ENCODE assay signal across 18 cellular contexts in genomic region chr9:128242124-128242523, GRCh38.
"Had no signal": no experiment of that assay in that cellular context is flagged by ENCODE, and none has a peak within 500 bp of the region (broad histone marks: within the 10 kb centered on the region; RNA-seq: fewer than 3 reads in every experiment).

No MANE protein-coding gene starts in this region.

- H3K27ac Mint-ChIP-seq: activated CD4-positive, alpha-beta T cell treated with anti-CD3 and anti-CD28 coated beads, Interleukin-2, amount 10 ng/mL, durations not matched to agents 7 days and 5 days; activated naive CD4-positive, alpha-beta T cell treated with anti-CD3 and anti-CD28 coated beads, Interleukin-2, amount 50 U/mL, for 72 hours; activated T-cell treated with anti-CD3 and anti-CD28 coated beads, Interleukin-2, amount 50 U/mL, for 72 hours; natural killer cell treated with Interleukin-12 subunit alpha and Interleukin-12 subunit beta and Interleukin-15 and Interleukin-18, amount 100 ng/mL, for 72 hours had no signal

- H3K4me1 Mint-ChIP-seq: central memory CD8-positive, alpha-beta T cell had no signal

- H3K9me3 ChIP-seq: left lung, ovary had no signal

- H3K4me3 ChIP-seq: coronary artery, left lung, ovary had no signal

- FAIRE-seq: endothelial cell of umbilical vein, keratinocyte, urothelium cell line had no signal

- H3K36me3 ChIP-seq: left lung, ovary had no signal

- ATAC-seq: activated naive CD4-positive, alpha-beta T cell treated with anti-CD3 and anti-CD28 coated beads, Interleukin-2, amount 50 U/mL, for 72 hours; activated T-cell treated with anti-CD3 and anti-CD28 coated beads, Interleukin-2, amount 50 U/mL, for 72 hours; natural killer cell treated with Interleukin-12 subunit alpha and Interleukin-12 subunit beta and Interleukin-15 and Interleukin-18, amount 100 ng/mL, for 72 hours had no signal

- H3K36me3 Mint-ChIP-seq: activated naive CD4-positive, alpha-beta T cell treated with anti-CD3 and anti-CD28 coated beads, Interleukin-2, amount 50 U/mL, for 72 hours; natural killer cell treated with Interleukin-12 subunit alpha and Interleukin-12 subunit beta and Interleukin-15 and Interleukin-18, amount 100 ng/mL, for 72 hours had no signal

- H3K27ac ChIP-seq: ovary had no signal

- DNase-seq: activated CD4-positive, alpha-beta T cell treated with anti-CD3 and anti-CD28 coated beads, Interleukin-2, amount 10 ng/mL, durations not matched to agents 7 days and 5 days; activated CD8-positive, alpha-beta memory T cell treated with anti-CD3 and anti-CD28 coated beads, Interleukin-2, amount 50 U/mL, for 48 hours; activated gamma-delta T cell; activated T-cell treated with anti-CD3 and anti-CD28 coated beads, Interleukin-2, amount 50 U/mL, for 72 hours; effector CD4-positive, alpha-beta T cell; foreskin melanocyte; ovary; stimulated activated CD4-positive, alpha-beta T cell treated with anti-CD3 and anti-CD28 coated beads, Interleukin-15, amount 100 ng/mL, for 24 hours; stimulated activated CD4-positive, alpha-beta T cell treated with anti-CD3 and anti-CD28 coated beads, Interleukin-4, amount 100 ng/mL, for 24 hours; stimulated activated naive CD4-positive, alpha-beta T cell treated with Interleukin-2 at 50 U/mL for 16 hours had no signal

- H3K9me3 Mint-ChIP-seq: activated CD4-positive, alpha-beta T cell treated with anti-CD3 and anti-CD28 coated beads, Interleukin-2, amount 10 ng/mL, durations not matched to agents 7 days and 5 days; activated naive CD4-positive, alpha-beta T cell treated with anti-CD3 and anti-CD28 coated beads, Interleukin-2, amount 50 U/mL, for 72 hours; activated T-cell treated with anti-CD3 and anti-CD28 coated beads, Interleukin-2, amount 50 U/mL, for 72 hours; central memory CD8-positive, alpha-beta T cell; natural killer cell treated with Interleukin-12 subunit alpha and Interleukin-12 subunit beta and Interleukin-15 and Interleukin-18, amount 100 ng/mL, for 72 hours had no signal

- H3K4me3 Mint-ChIP-seq: activated CD4-positive, alpha-beta T cell treated with anti-CD3 and anti-CD28 coated beads, Interleukin-2, amount 10 ng/mL, durations not matched to agents 7 days and 5 days; activated T-cell treated with anti-CD3 and anti-CD28 coated beads, Interleukin-2, amount 50 U/mL, for 72 hours; central memory CD8-positive, alpha-beta T cell; natural killer cell treated with Interleukin-12 subunit alpha and Interleukin-12 subunit beta and Interleukin-15 and Interleukin-18, amount 100 ng/mL, for 72 hours had no signal

- H3K27me3 ChIP-seq: ovary had no signal
